ENCODE assay signal across 15 cellular contexts in genomic region chr16:89871895-89872294, GRCh38. TPM values are rescaled to one million over a fixed set of nuclear protein-coding genes. Genes with fewer than 3 reads are reported as not detected.
DNase-seq lines count a peak whose midpoint lies in the region; ATAC-seq and TF ChIP-seq lines count a peak whose summit lies in the region.
"Had no signal": no experiment of that assay in that cellular context is flagged by ENCODE, and none has a peak within 500 bp of the region (broad histone marks: within the 10 kb centered on the region; RNA-seq: fewer than 3 reads in every experiment).

No MANE protein-coding gene starts in this region.

- ATAC-seq in Right ventricle myocardium inferior (no peak), HCT116 (no peak)

- H3K36me3 Mint-ChIP-seq in activated T-helper 2 cell treated with anti-CD3 and anti-CD28 coated beads, Interferon-gamma antibody, Interleukin-2, Interleukin-4, amounts not matched to agents 10 μg/mL and 5 μg/mL and 100 μg/mL, durations not matched to agents 14 hours and 24 hours and 36 hours (ENCODE audit: low read depth): peaks cover 25% of the 10 kb centered on the region
- H3K36me3 Mint-ChIP-seq in neural progenitor cell: peaks cover 17% of the 10 kb centered on the region
- no peaks in the 10 kb centered on the region for H3K36me3 Mint-ChIP-seq in glutamatergic neuron (ENCODE audit: unreplicated experiment)

- POLR2A ChIA-PET in HCT116 (lab: Charles Lee): interaction anchor here (0.8 to 1.0 kb wide), 2 partner anchors 11 to 50 kb away, joined by 3 read pairs; no protein-coding TSS in a partner anchor

- RAD21 ChIA-PET in HCT116 (lab: Charles Lee; ENCODE audit: low non-redundant PET in 1 of 2, low total read pairs in 2 of 2, uncharacterized antibody in 2 of 2, unreplicated experiment in 2 of 2): no interaction called here

- H3K27me3 Mint-ChIP-seq in activated T-helper 2 cell treated with anti-CD3 and anti-CD28 coated beads, Interferon-gamma antibody, Interleukin-2, Interleukin-4, amounts not matched to agents 10 μg/mL and 5 μg/mL and 100 μg/mL, durations not matched to agents 14 hours and 24 hours and 36 hours (ENCODE audit: low read depth): no peaks in the 10 kb centered on the region
- peaks cover 4% of the 10 kb centered on the region for H3K27me3 Mint-ChIP-seq in neural progenitor cell (ENCODE audit: insufficient read depth, low read depth)
- no peaks in the 10 kb centered on the region for H3K27me3 Mint-ChIP-seq in glutamatergic neuron (ENCODE audit: unreplicated experiment)

- H3F3A ChIP-seq in neural progenitor cell (ENCODE audit: low read depth): peaks cover 29% of the 10 kb centered on the region

- H3K4me3 Mint-ChIP-seq in activated T-helper 2 cell treated with anti-CD3 and anti-CD28 coated beads, Interferon-gamma antibody, Interleukin-2, Interleukin-4, amounts not matched to agents 10 μg/mL and 5 μg/mL and 100 μg/mL, durations not matched to agents 14 hours and 24 hours and 36 hours (ENCODE audit: low read depth): peak overlapping the region; percentile 17
- H3K4me3 Mint-ChIP-seq in neural progenitor cell: peak overlapping the region; percentile 64
- no peak overlapping the region for H3K4me3 Mint-ChIP-seq in glutamatergic neuron (ENCODE audit: unreplicated experiment)

- peaks cover 10 to 17% of the 10 kb centered on the region in 2 experiments; a peak in 3 of 4 replicates for H3K36me3 ChIP-seq in HCT116 (ENCODE audit: control insufficient read depth in 1 of 2, insufficient read depth in 2 of 2, low read length in 2 of 2)
- H3K36me3 ChIP-seq in neural progenitor cell: peaks cover 14% of the 10 kb centered on the region

- TF ChIP-seq POLR2A in HCT116 (IDR thresholded peaks at IDR 0.05; ENCODE audit: borderline replicate concordance, extremely low read depth, insufficient read depth, insufficient read length): no peak

- no TSS peak for BruUV-seq in HCT116 (replicated peaks; lab: Mats Ljungman, UMichigan)

- 0 out of 4 replicates have a peak overlapping the region, but pooled peaks of 1 of the 2 experiments have one; percentile 91 for H3K4me3 ChIP-seq in HCT116 (replicated peaks in 1 of 2; ENCODE audit: low read depth in 1 of 2, low read length in 2 of 2)
- H3K4me3 ChIP-seq in neural progenitor cell: no peak overlapping the region
- H3K4me3 ChIP-seq: SK-N-MC had no signal

- DNase-seq in Right ventricle myocardium inferior (ENCODE audit: missing footprints) (peak; percentile 47), cardiac septum (ENCODE audit: low spot score) (no peak), HCT116 (ENCODE audit: low read depth, low spot score) (no peak), neural progenitor cell (ENCODE audit: low spot score) (no peak), glutamatergic neuron (no peak), NCI-H2081 (lab: John Stamatoyannopoulos, UW) (no peak), T-helper 1 cell (no peak)
- no peak for DNase-seq in activated T-helper 2 cell treated with anti-CD3 and anti-CD28 coated beads, Interferon-gamma antibody, Interleukin-2, Interleukin-4, amounts not matched to agents 10 μg/mL and 5 μg/mL and 100 μg/mL, durations not matched to agents 14 hours and 24 hours and 36 hours (ENCODE audit: low spot score)
- DNase-seq: cortex of kidney, DMS79 treated with DMSO at 0.1 percent for 48 hours, mammary epithelial cell, NCI-H1105, NCI-H446 treated with DMSO at 0.1 percent for 48 hours, substantia nigra had no signal

- H3K9me2 ChIP-seq in HCT116 (ENCODE audit: insufficient read depth): no peaks in the 10 kb centered on the region

- H3K9ac ChIP-seq in HCT116 (ENCODE audit: low read length): 0 out of 2 replicates have a peak overlapping the region, but pooled peaks have one; percentile 98
- no peak overlapping the region for H3K9ac ChIP-seq in neural progenitor cell

- H3K4me2 ChIP-seq in HCT116 (ENCODE audit: low read length) (peak overlapping the region; percentile 89; the same call in 1 of the 2 replicates), neural progenitor cell (no peak overlapping the region)

- no peak overlapping the region for H3K27ac Mint-ChIP-seq in activated T-helper 2 cell treated with anti-CD3 and anti-CD28 coated beads, Interferon-gamma antibody, Interleukin-2, Interleukin-4, amounts not matched to agents 10 μg/mL and 5 μg/mL and 100 μg/mL, durations not matched to agents 14 hours and 24 hours and 36 hours
- H3K27ac Mint-ChIP-seq in neural progenitor cell: no peak overlapping the region
- H3K27ac Mint-ChIP-seq in glutamatergic neuron (ENCODE audit: unreplicated experiment): no peak overlapping the region

- H3K9me3 ChIP-seq in HCT116 (ENCODE audit: control insufficient read depth in 1 of 2, insufficient read depth in 1 of 2, low read depth in 1 of 2, low read length in 2 of 2) (peaks cover 9 to 16% of the 10 kb centered on the region in 2 experiments; a peak in 2 of 4 replicates), neural progenitor cell (ENCODE audit: low read depth) (peaks cover 5% of the 10 kb centered on the region)

- peaks cover 31% of the 10 kb centered on the region for H3K79me2 ChIP-seq in HCT116 (ENCODE audit: insufficient read depth, low read length)
- H3K79me2 ChIP-seq in neural progenitor cell (ENCODE audit: low read depth): peaks cover 23% of the 10 kb centered on the region

- H3K9me3 Mint-ChIP-seq in activated T-helper 2 cell treated with anti-CD3 and anti-CD28 coated beads, Interferon-gamma antibody, Interleukin-2, Interleukin-4, amounts not matched to agents 10 μg/mL and 5 μg/mL and 100 μg/mL, durations not matched to agents 14 hours and 24 hours and 36 hours: peaks cover 7% of the 10 kb centered on the region
- H3K9me3 Mint-ChIP-seq in neural progenitor cell (peaks cover 6% of the 10 kb centered on the region), glutamatergic neuron (ENCODE audit: unreplicated experiment) (peaks cover 10% of the 10 kb centered on the region)

- H4K20me1 ChIP-seq in HCT116 (ENCODE audit: insufficient read depth) (peaks cover 7% of the 10 kb centered on the region; the same call in 1 of the 2 replicates), neural progenitor cell (ENCODE audit: low read depth) (no peaks in the 10 kb centered on the region)

- H3K4me1 ChIP-seq in HCT116 (ENCODE audit: control insufficient read depth in 1 of 2, insufficient read depth in 2 of 2, low read length in 2 of 2): peaks cover 12 to 23% of the 10 kb centered on the region in 2 experiments
- no peaks in the 10 kb centered on the region for H3K4me1 ChIP-seq in neural progenitor cell

- H2AFZ ChIP-seq in HCT116 (ENCODE audit: low read depth, low read length, poor library complexity, severe bottlenecking): no peak overlapping the region
- H2AFZ ChIP-seq in neural progenitor cell (replicated peaks): no peak overlapping the region

- no peak for TF ChIP-seq CTCF in HCT116 (IDR thresholded peaks at IDR 0.05 in 2 of 3, conservative IDR thresholded peaks at IDR 0.05 in 1 of 3; ENCODE audit: borderline replicate concordance in 1 of 3, insufficient read depth in 1 of 3, low read depth in 2 of 3, low read length in 2 of 3)
- no peak for TF ChIP-seq CTCF in neural progenitor cell (IDR thresholded peaks at IDR 0.05)
- TF ChIP-seq CTCF in glutamatergic neuron (IDR thresholded peaks at IDR 0.05; ENCODE audit: partially characterized antibody, unreplicated experiment): no peak

- no peak for TF ChIP-seq RAD21 in HCT116 (IDR thresholded peaks at IDR 0.05; ENCODE audit: low read depth)

- intact Hi-C loops in Right ventricle myocardium inferior (cut with DNase I): loop anchor here (5.0 kb wide), 1 partner anchor 45 kb away; the partner anchor contains the start of gene MC1R
- intact Hi-C loops in cardiac septum (cut with DNase I): loop anchor here (5.0 kb wide), 2 partner anchors 50 to 55 kb away; partner anchors contain the start of genes FANCA and TUBB3
- intact Hi-C loops in HCT116 (cut with micrococcal nuclease): loop anchor here (5.0 kb wide), 2 partner anchors 50 to 55 kb away; partner anchors contain the start of genes FANCA and TUBB3
- intact Hi-C loops in activated T-helper 2 cell treated with anti-CD3 and anti-CD28 coated beads, Interferon-gamma antibody, Interleukin-2, Interleukin-4, amounts not matched to agents 10 μg/mL and 5 μg/mL and 100 μg/mL, durations not matched to agents 14 hours and 24 hours and 36 hours (cut with micrococcal nuclease): no loop called here

- peaks cover 7% of the 10 kb centered on the region for H3K4me1 Mint-ChIP-seq in activated T-helper 2 cell treated with anti-CD3 and anti-CD28 coated beads, Interferon-gamma antibody, Interleukin-2, Interleukin-4, amounts not matched to agents 10 μg/mL and 5 μg/mL and 100 μg/mL, durations not matched to agents 14 hours and 24 hours and 36 hours (ENCODE audit: low read depth)
- H3K4me1 Mint-ChIP-seq in neural progenitor cell (peaks cover 14% of the 10 kb centered on the region), glutamatergic neuron (ENCODE audit: low read depth, unreplicated experiment) (peaks cover 2% of the 10 kb centered on the region)

- H3K27ac ChIP-seq in HCT116 (ENCODE audit: low read depth, low read length) (peak overlapping the region; percentile 100), neural progenitor cell (no peak overlapping the region)
- H3K27ac ChIP-seq: SK-N-MC had no signal

- CTCF ChIA-PET in HCT116 (lab: Charles Lee): interaction anchor here (0.9 to 3.1 kb wide), 2 partner anchors 11 to 35 kb away, joined by 3 to 20 read pairs; no protein-coding TSS in a partner anchor

- no peaks in the 10 kb centered on the region for H3K27me3 ChIP-seq in HCT116 (ENCODE audit: insufficient read depth, low read length)
- H3K27me3 ChIP-seq in neural progenitor cell: no peaks in the 10 kb centered on the region

RNA-seq across cellular contexts. Expression of gene TCF25, which starts 1.5 kb away (rescaled TPM):
- total RNA-seq in Right ventricle myocardium inferior: 82.2 TPM
- total RNA-seq in cardiac septum: 106 TPM
- total RNA-seq in HCT116 (2021; ENCODE audit: unreplicated experiment): 345 TPM
- polyA plus RNA-seq in HCT116 (2012): 354 and 371 TPM in 2 replicates
- 211 and 213 TPM in 2 replicates for total RNA-seq in activated T-helper 2 cell treated with anti-CD3 and anti-CD28 coated beads, Interferon-gamma antibody, Interleukin-2, Interleukin-4, amounts not matched to agents 10 μg/mL and 5 μg/mL and 100 μg/mL, durations not matched to agents 14 hours and 24 hours and 36 hours
- 95.6 and 127 TPM in 2 replicates for total RNA-seq in neural progenitor cell (ENCODE audit: low replicate concordance)
- total RNA-seq in glutamatergic neuron (ENCODE audit: unreplicated experiment): 272 TPM

RNA-seq across cellular contexts. Expression of gene SPIRE2, which starts 43.6 kb away (rescaled TPM):
- total RNA-seq in Right ventricle myocardium inferior (0.54 TPM), cardiac septum (0.92 TPM), HCT116 (2021; ENCODE audit: unreplicated experiment) (21.2 TPM), neural progenitor cell (ENCODE audit: low replicate concordance) (6.5 and 9.0 TPM in 2 replicates), glutamatergic neuron (ENCODE audit: unreplicated experiment) (39.2 TPM)
- 10.8 and 11.3 TPM in 2 replicates for polyA plus RNA-seq in HCT116 (2012)
- total RNA-seq in activated T-helper 2 cell treated with anti-CD3 and anti-CD28 coated beads, Interferon-gamma antibody, Interleukin-2, Interleukin-4, amounts not matched to agents 10 μg/mL and 5 μg/mL and 100 μg/mL, durations not matched to agents 14 hours and 24 hours and 36 hours: 1.9 and 2.7 TPM in 2 replicates

RNA-seq across cellular contexts. Expression of gene MC1R, which starts 46.8 kb away (rescaled TPM):
- total RNA-seq in Right ventricle myocardium inferior: 1.5 TPM
- 4.0 TPM for total RNA-seq in cardiac septum
- total RNA-seq in HCT116 (2021; ENCODE audit: unreplicated experiment): 12.2 TPM
- 9.9 and 12.5 TPM in 2 replicates for polyA plus RNA-seq in HCT116 (2012)
- 5.8 and 6.2 TPM in 2 replicates for total RNA-seq in activated T-helper 2 cell treated with anti-CD3 and anti-CD28 coated beads, Interferon-gamma antibody, Interleukin-2, Interleukin-4, amounts not matched to agents 10 μg/mL and 5 μg/mL and 100 μg/mL, durations not matched to agents 14 hours and 24 hours and 36 hours
- total RNA-seq in neural progenitor cell (ENCODE audit: low replicate concordance): 1.7 and 5.5 TPM in 2 replicates
- total RNA-seq in glutamatergic neuron (ENCODE audit: unreplicated experiment): 12.8 TPM

RNA-seq across cellular contexts. Expression of gene TUBB3, which starts 51.2 kb away (rescaled TPM):
- total RNA-seq in Right ventricle myocardium inferior (2.8 TPM), cardiac septum (6.8 TPM), HCT116 (2021; ENCODE audit: unreplicated experiment) (173 TPM), neural progenitor cell (ENCODE audit: low replicate concordance) (41.4 and 107 TPM in 2 replicates), glutamatergic neuron (ENCODE audit: unreplicated experiment) (3,960 TPM)
- polyA plus RNA-seq in HCT116 (2012): 213 and 219 TPM in 2 replicates
- total RNA-seq in activated T-helper 2 cell treated with anti-CD3 and anti-CD28 coated beads, Interferon-gamma antibody, Interleukin-2, Interleukin-4, amounts not matched to agents 10 μg/mL and 5 μg/mL and 100 μg/mL, durations not matched to agents 14 hours and 24 hours and 36 hours: 2.9 and 3.7 TPM in 2 replicates

RNA-seq across cellular contexts. Expression of gene FANCA, which starts 55.4 kb away (rescaled TPM):
- 2.8 TPM for total RNA-seq in Right ventricle myocardium inferior
- total RNA-seq in cardiac septum: 1.0 TPM
- total RNA-seq in HCT116 (2021; ENCODE audit: unreplicated experiment): 167 TPM
- polyA plus RNA-seq in HCT116 (2012): 64.6 and 69.6 TPM in 2 replicates
- total RNA-seq in activated T-helper 2 cell treated with anti-CD3 and anti-CD28 coated beads, Interferon-gamma antibody, Interleukin-2, Interleukin-4, amounts not matched to agents 10 μg/mL and 5 μg/mL and 100 μg/mL, durations not matched to agents 14 hours and 24 hours and 36 hours: 198 and 211 TPM in 2 replicates
- total RNA-seq in neural progenitor cell (ENCODE audit: low replicate concordance): 34.6 and 43.0 TPM in 2 replicates
- total RNA-seq in glutamatergic neuron (ENCODE audit: unreplicated experiment): 42.8 TPM
